ENCODE assay signal across 21 cellular contexts in the genomic region with DNA sequence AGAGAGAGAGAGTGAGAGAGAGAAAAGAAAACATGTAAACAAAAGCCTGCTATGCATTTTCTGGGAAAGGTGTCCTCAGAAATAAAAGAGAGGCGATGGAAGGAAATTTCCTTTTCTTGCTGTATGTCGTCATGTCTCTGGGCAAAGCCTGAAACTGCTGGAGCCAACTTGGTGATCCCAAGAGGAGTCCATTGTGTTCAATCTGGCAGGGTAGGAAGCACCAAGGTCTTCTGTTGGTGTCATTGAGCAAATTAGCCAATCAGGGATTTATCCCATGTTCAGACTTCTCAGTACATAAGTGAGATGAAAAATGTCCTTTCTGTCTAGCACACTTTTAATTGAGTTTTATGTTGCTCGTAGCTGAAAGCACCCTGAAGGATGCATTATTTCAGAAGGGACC.
"Had no signal": no experiment of that assay in that cellular context is flagged by ENCODE, and none has a peak within 500 bp of the region (broad histone marks: within the 10 kb centered on the region; RNA-seq: fewer than 3 reads in every experiment).

No MANE protein-coding gene starts in this region.

- DNase-seq: IMR-90, Karpas-422, KG1, MG63, NCI-H1092, NCI-H1436, NCI-H187, NCI-H2029, NCI-H2081 treated with DMSO at 0.1 percent for 48 hours, NCI-H2171, NCI-H226, NCI-H446, NCI-H510A, NCI-H524 treated with DMSO at 0.1 percent for 48 hours, NCI-H69, NCI-H774, PC-3, SIG-M5 had no signal

- H3K4me3 ChIP-seq: MG63, SJSA1, SK-N-MC had no signal

- H3K27me3 ChIP-seq: MG63, SJSA1 had no signal

- H3K27ac ChIP-seq: RWPE1, SJSA1, SK-N-MC had no signal

- H3K9me3 ChIP-seq: SJSA1 had no signal

- H3K4me1 ChIP-seq: SJSA1 had no signal

- H3K36me3 ChIP-seq: MG63, SJSA1 had no signal
